Comparison of ENCODE assay signal across 1 cellular context in the genomic region with DNA sequence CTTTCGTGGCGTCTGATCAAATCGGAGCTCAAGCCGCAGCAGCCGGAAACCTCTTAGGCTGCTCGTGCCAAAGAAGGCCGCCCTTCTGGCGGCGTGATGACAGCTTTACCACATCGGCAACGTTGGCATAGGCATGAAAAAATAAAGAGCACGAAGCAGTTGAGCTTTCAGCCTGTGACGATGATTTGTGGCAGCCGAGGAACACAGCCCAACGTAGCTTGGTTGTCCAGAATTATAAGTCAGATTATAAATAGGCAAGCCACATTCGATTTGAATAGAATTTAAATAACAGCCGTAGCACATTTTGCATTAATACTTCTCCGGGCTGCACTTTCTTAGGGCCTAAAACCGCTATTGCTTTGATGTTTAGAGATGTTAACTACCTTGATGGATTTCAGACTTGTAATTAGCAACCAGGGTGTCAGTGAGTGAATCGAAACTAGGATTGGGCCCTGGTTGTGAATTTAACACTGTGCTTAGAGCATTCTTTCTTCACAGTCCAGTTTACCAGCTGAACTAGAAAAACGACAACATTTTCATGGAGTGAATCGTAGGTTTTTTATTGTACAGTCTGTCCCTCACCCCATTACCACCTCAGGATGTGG.
TF ChIP-seq lines count a peak whose summit lies in the region.

No MANE protein-coding gene starts in this region.

TF ChIP-seq in H1, 55 proteins besides CTCF, POLR2A, EP300 and RAD21 (continued from another document):
- TF ChIP-seq EGR1 (IDR thresholded peaks at IDR 0.05; ENCODE audit: borderline replicate concordance, low read depth, low read length) (no peak), YY1 (IDR thresholded peaks at IDR 0.05; ENCODE audit: low read depth, low read length) (0 out of 2 replicates have a peak, but pooled peaks have one; percentile 56), FOSL1 (IDR thresholded peaks at IDR 0.05; ENCODE audit: insufficient read depth, low read depth, low read length) (no peak), KDM1A (IDR thresholded peaks at IDR 0.05; ENCODE audit: borderline replicate concordance, low read length) (no peak), NANOG (IDR thresholded peaks at IDR 0.05; ENCODE audit: insufficient read depth, low read depth, low read length, poor library complexity, severe bottlenecking) (no peak), PHF8 (conservative IDR thresholded peaks at IDR 0.05; ENCODE audit: low read depth, low read length) (no peak), POLR2AphosphoS5 (IDR thresholded peaks at IDR 0.05; ENCODE audit: low read depth, low read length) (no peak), RXRA (IDR thresholded peaks at IDR 0.05; ENCODE audit: insufficient read depth, low read depth, low read length) (no peak), SIN3A (conservative IDR thresholded peaks at IDR 0.05 in 1 of 2, IDR thresholded peaks at IDR 0.05 in 1 of 2; ENCODE audit: low read depth in 1 of 2, low read length in 2 of 2) (no peak; a peak in 1 of 4 replicates), RNF2 (IDR thresholded peaks at IDR 0.05; ENCODE audit: borderline replicate concordance, low read depth, low read length, missing control alignments, poor library complexity, severe bottlenecking) (no peak), EZH2 (IDR thresholded peaks at IDR 0.05; ENCODE audit: low read depth, low read length, severe bottlenecking) (no peak), SIX5 (IDR thresholded peaks at IDR 0.05; ENCODE audit: low read depth, low read length) (no peak), SRF (IDR thresholded peaks at IDR 0.05; ENCODE audit: low read depth, low read length) (no peak), JUND (IDR thresholded peaks at IDR 0.05; ENCODE audit: low read length) (no peak), CEBPB (IDR thresholded peaks at IDR 0.05; ENCODE audit: low read depth, low read length) (no peak), CTBP2 (IDR thresholded peaks at IDR 0.05; ENCODE audit: borderline replicate concordance, insufficient read depth, insufficient read length, low read length) (no peak)
- TF ChIP-seq, protein P1, sequence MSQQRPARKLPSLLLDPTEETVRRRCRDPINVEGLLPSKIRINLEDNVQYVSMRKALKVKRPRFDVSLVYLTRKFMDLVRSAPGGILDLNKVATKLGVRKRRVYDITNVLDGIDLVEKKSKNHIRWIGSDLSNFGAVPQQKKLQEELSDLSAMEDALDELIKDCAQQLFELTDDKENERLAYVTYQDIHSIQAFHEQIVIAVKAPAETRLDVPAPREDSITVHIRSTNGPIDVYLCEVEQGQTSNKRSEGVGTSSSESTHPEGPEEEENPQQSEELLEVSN (IDR thresholded peaks at IDR 0.05): 0 out of 2 replicates have a peak, but pooled peaks have one; percentile 34
- TF ChIP-seq, protein P2, sequence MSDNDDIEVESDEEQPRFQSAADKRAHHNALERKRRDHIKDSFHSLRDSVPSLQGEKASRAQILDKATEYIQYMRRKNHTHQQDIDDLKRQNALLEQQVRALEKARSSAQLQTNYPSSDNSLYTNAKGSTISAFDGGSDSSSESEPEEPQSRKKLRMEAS (IDR thresholded peaks at IDR 0.05): peak; percentile 18; the same call in 1 of the 2 replicates
